1 cellular context compared by ENCODE assay signal in genomic region chr2:60977562-60977895, GRCh38.
TF ChIP-seq lines count a peak whose summit lies in the region.

No MANE protein-coding gene starts in this region.

TF ChIP-seq in IMR-90, 13 proteins besides CTCF, POLR2A, EP300 and RAD21:
- TF ChIP-seq BHLHE40 (IDR thresholded peaks at IDR 0.05; ENCODE audit: low read depth, low read length) (no peak), MAFK (IDR thresholded peaks at IDR 0.05; ENCODE audit: low read depth, low read length) (no peak), RCOR1 (IDR thresholded peaks at IDR 0.05; ENCODE audit: insufficient replicate concordance, low read length) (no peak), MAZ (IDR thresholded peaks at IDR 0.05; ENCODE audit: borderline replicate concordance, low read depth, low read length) (no peak), MXI1 (IDR thresholded peaks at IDR 0.05; ENCODE audit: borderline replicate concordance, low read depth, low read length) (no peak), NFE2L2 (IDR thresholded peaks at IDR 0.05; ENCODE audit: low read depth, low read length) (no peak)
